In genomic region chr16:57187902-57188710, GRCh38 we compare ENCODE assay signal across 8 cellular contexts. TPM values are rescaled to one million over a fixed set of nuclear protein-coding genes. Genes with fewer than 3 reads are reported as not detected.
DNase-seq lines count a peak whose midpoint lies in the region; ATAC-seq, FAIRE-seq and TF ChIP-seq lines count a peak whose summit lies in the region.
"Not testable (repeated sequence)": the region's sequence is repeated elsewhere in the genome, so short reads cannot be mapped to it uniquely, and the experiment has no call there.

No MANE protein-coding gene starts in this region.

- H3K4me1 ChIP-seq in Caco-2, result peaks cover 31% of the 10 kb centered on the region
- peaks cover 5 to 39% of the 10 kb centered on the region in 2 donors for H3K4me1 ChIP-seq in ascending aorta
- H3K4me1 ChIP-seq in HepG2 (ENCODE audit: insufficient read depth, low read length), result peaks cover 64% of the 10 kb centered on the region
- H3K4me1 ChIP-seq in ovary (ENCODE audit: insufficient read depth), result peaks cover 15% of the 10 kb centered on the region
- H3K4me1 ChIP-seq in tibial artery, result peaks cover 0 to 65% (median 41%) of the 10 kb centered on the region in 4 donors

- H3K9me3 Mint-ChIP-seq in Caco-2 (ENCODE audit: unreplicated experiment); IgD-negative memory B cell; T-cell: not testable (repeated sequence)

- TF ChIP-seq RAD21 in HepG2 (CRISPR knock-in tag; IDR thresholded peaks at IDR 0.05), result not testable (repeated sequence)

- peaks cover 93% of the 10 kb centered on the region for H3K79me2 ChIP-seq in HepG2 (ENCODE audit: insufficient read depth, low read length)

- peak overlapping the region; percentile 93 for H3K9ac ChIP-seq in HepG2 (ENCODE audit: insufficient read depth, low read depth, low read length)

- H3K4me2 ChIP-seq in HepG2 (ENCODE audit: low read depth, low read length), result peak overlapping the region; percentile 76

- not testable (repeated sequence) for TF ChIP-seq CTCF in Caco-2 (IDR thresholded peaks at IDR 0.05; ENCODE audit: insufficient read depth in 1 of 2, low read depth in 1 of 2, low read length in 1 of 2, severe bottlenecking in 1 of 2, unreplicated experiment in 1 of 2); ascending aorta (IDR thresholded peaks at IDR 0.05); epithelial cell of proximal tubule (conservative IDR thresholded peaks at IDR 0.05; ENCODE audit: low read depth, low read length); HepG2 (CRISPR knock-in tag; IDR thresholded peaks at IDR 0.05); ovary (IDR thresholded peaks at IDR 0.05); tibial artery (IDR thresholded peaks at IDR 0.05)

- H3K27me3 Mint-ChIP-seq in Caco-2 (ENCODE audit: insufficient read depth, unreplicated experiment); IgD-negative memory B cell; T-cell: not testable (repeated sequence)

- peaks cover 46% of the 10 kb centered on the region for H3K4me1 Mint-ChIP-seq in Caco-2 (ENCODE audit: low read depth, unreplicated experiment)
- H3K4me1 Mint-ChIP-seq in IgD-negative memory B cell, result peaks cover 21 to 41% (median 36%) of the 10 kb centered on the region in 3 donors
- H3K4me1 Mint-ChIP-seq in T-cell, result peaks cover 65 to 66% (median 65%) of the 10 kb centered on the region in 3 donors

- intact Hi-C loops in Caco-2 (cut with micrococcal nuclease; ENCODE audit: unreplicated experiment), result loop anchor here (1.0 to 2.0 kb wide), 2 partner anchors 57 to 92 kb away; partner anchors contain the start of gene ARL2BP
- intact Hi-C loops in ascending aorta (cut with DNase I), result loop anchor here (2.0 to 10.0 kb wide), 7 partner anchors 96 to 617 kb away; partner anchors contain the start of genes CIAPIN1, COQ9, CPNE2 and HERPUD1
- intact Hi-C loops in HepG2 (cut with micrococcal nuclease; ENCODE audit: unreplicated experiment), result loop anchor here (1.0 to 5.0 kb wide), 3 partner anchors 54 to 109 kb away; partner anchors contain the start of gene PLLP
- intact Hi-C loops in ovary (cut with DNase I), result not testable (repeated sequence)
- intact Hi-C loops in tibial artery (cut with DNase I; ENCODE audit: low total_unique reads), result loop anchor here (10.0 kb wide), 1 partner anchor 237 kb away; no protein-coding TSS in a partner anchor

- in situ Hi-C loops in HepG2 (cut with HindIII; ENCODE audit: extremely low pct_ligation_motif_present, low pct_unique_long_range_greater_than_20kb), result loop anchor here (5.0 kb wide), 1 partner anchor 94 kb away; the partner anchor contains the start of gene PLLP

- not testable (repeated sequence) for H3K9me3 ChIP-seq in Caco-2; ascending aorta; HepG2 (ENCODE audit: low read length); ovary; tibial artery

- H4K20me1 ChIP-seq in HepG2 (ENCODE audit: insufficient read depth, low read length), result peaks cover 23% of the 10 kb centered on the region

- H3K4me3 ChIP-seq in Caco-2 (ENCODE audit: low read depth, low read length) (peak overlapping the region; percentile 92), ascending aorta (peak overlapping the region; percentile 78), epithelial cell of proximal tubule (ENCODE audit: low read depth, low read length) (peak overlapping the region; percentile 88), HepG2 (replicated peaks in 1 of 3; ENCODE audit: insufficient read depth in 1 of 3, low read depth in 2 of 3, low read length in 3 of 3) (peak overlapping the region; percentile 88 to 99 (median 94)), ovary (peak overlapping the region; percentile 94), tibial artery (peak overlapping the region; percentile 76 to 96)

- H3K36me3 ChIP-seq in Caco-2 (ENCODE audit: control insufficient read depth, insufficient read depth, low read length); ascending aorta; HepG2 (replicated peaks in 1 of 2; ENCODE audit: control insufficient read depth in 1 of 2, insufficient read depth in 2 of 2, low read length in 2 of 2); ovary; tibial artery: not testable (repeated sequence)

- CTCF ChIA-PET in Caco-2 (lab: Charles Lee) (interaction anchor here (0.8 kb wide), 1 partner anchor 95 kb away, joined by 3 read pairs; the partner anchor contains the start of gene CPNE2), T-cell (lab: Charles Lee) (interaction anchor here in 1 of 2 donors (0.7 kb wide), 1 partner anchor 49 kb away, joined by 3 read pairs; no protein-coding TSS in a partner anchor)
- CTCF ChIA-PET in HepG2 (lab: Yijun Ruan, JAX; ENCODE audit: low intra/inter-chr PET ratio, low total read pairs), result not testable (repeated sequence)

- H3K27me3 ChIP-seq in Caco-2 (replicated peaks; ENCODE audit: control insufficient read depth, insufficient read depth, low read length); ascending aorta; HepG2 (ENCODE audit: control insufficient read depth in 1 of 2, insufficient read depth in 2 of 2, low read length in 2 of 2); ovary; tibial artery: not testable (repeated sequence)

- ATAC-seq in T-cell (replicated peaks in 1 of 4); HepG2: not testable (repeated sequence)

- H2AFZ ChIP-seq in HepG2 (ENCODE audit: low read length), result not testable (repeated sequence)

- H3K27ac ChIP-seq in ascending aorta (peak overlapping the region; percentile 95 to 96), HepG2 (ENCODE audit: extremely low read length, insufficient read depth, low read length) (peak overlapping the region; percentile 82), tibial artery (peak overlapping the region in 1 of 2 donors; percentile 98)
- H3K27ac ChIP-seq in ovary, result not testable (repeated sequence)

- TF ChIP-seq EP300 in HepG2 (IDR thresholded peaks at IDR 0.05; ENCODE audit: low read depth in 2 of 2, low read length in 2 of 2); HepG2 (CRISPR knock-in tag; IDR thresholded peaks at IDR 0.05; ENCODE audit: borderline replicate concordance); ovary (IDR thresholded peaks at IDR 0.05): not testable (repeated sequence)

- POLR2A ChIA-PET in Caco-2 (lab: Charles Lee) (interaction anchor here (0.6 kb wide), 1 partner anchor 606 kb away, joined by 3 read pairs; no protein-coding TSS in a partner anchor), HepG2 (lab: Yijun Ruan, JAX) (interaction anchor here (0.6 to 3.4 kb wide), 5 partner anchors 8 to 92 kb away, joined by 3 to 23 read pairs (median 6); no protein-coding TSS in a partner anchor)
- POLR2A ChIA-PET in T-cell (lab: Charles Lee), result not testable (repeated sequence)

- not testable (repeated sequence) for DNase-seq in Caco-2; T-cell; ascending aorta (ENCODE audit: low spot score in 2 of 2); epithelial cell of proximal tubule (ENCODE audit: low read depth); ovary; tibial artery
- DNase-seq in HepG2 (ENCODE audit: low spot score), result peak; percentile 71

- H3K27ac Mint-ChIP-seq in Caco-2 (ENCODE audit: unreplicated experiment) (peak overlapping the region; percentile 97), IgD-negative memory B cell (peak overlapping the region in 2 of 3 donors; percentile 76 to 87), T-cell (peak overlapping the region; percentile 7 to 97)

- H3K4me3 Mint-ChIP-seq in Caco-2 (ENCODE audit: unreplicated experiment), result peak overlapping the region; percentile 99
- H3K4me3 Mint-ChIP-seq in IgD-negative memory B cell, result peak overlapping the region in 3 of 4 donors; percentile 89 to 98 (median 93)
- peak overlapping the region; percentile 96 to 100 (median 98) for H3K4me3 Mint-ChIP-seq in T-cell

- under 1% methylated on average over 18 of the region's 18 CpGs for WGBS in HepG2 (ENCODE audit: low lambda C conversion rate)
- 73 to 77% (median 77%) methylated on average over 18 of the region's 18 CpGs for WGBS in ovary, 3 donors

- peak; percentile 64 for FAIRE-seq in HepG2 (lab: Jason Lieb, UNC)

- peak in 1 of 2 experiments; percentile 53; a peak in 2 of 4 replicates for TF ChIP-seq POLR2A in HepG2 (IDR thresholded peaks at IDR 0.05; ENCODE audit: insufficient read depth in 1 of 2, low read depth in 2 of 2, low read length in 2 of 2)
- not testable (repeated sequence) for TF ChIP-seq POLR2A in ovary (IDR thresholded peaks at IDR 0.05)

- BruUV-seq in Caco-2 (replicated peaks; lab: Mats Ljungman, UMichigan); HepG2 (replicated peaks; lab: Mats Ljungman, UMichigan): not testable (repeated sequence)

- H3K36me3 Mint-ChIP-seq in Caco-2 (ENCODE audit: insufficient read depth, unreplicated experiment), result peaks cover 34% of the 10 kb centered on the region
- H3K36me3 Mint-ChIP-seq in IgD-negative memory B cell, T-cell: not testable (repeated sequence)

RNA-seq across cellular contexts. Expression of gene RSPRY1, which starts 2.0 kb away (rescaled TPM):
- 56.7 and 57.7 TPM in 2 replicates for total RNA-seq in Caco-2 (2022)
- 38.2 TPM for polyA plus RNA-seq in IgD-negative memory B cell
- total RNA-seq in T-cell, result 10 to 100 TPM; 25.0 to 32.0 (median 28.2) TPM
- total RNA-seq in ascending aorta, result 29.3 TPM
- 28.6 and 46.5 TPM in 2 replicates for total RNA-seq in epithelial cell of proximal tubule
- total RNA-seq in HepG2 (2016; rRNA removed; fragmentation: Illumina TruSeq; extraction: Trizol), result 51.7 and 53.4 TPM in 2 replicates
- total RNA-seq in HepG2 (2016; cell fraction: cytosol; rRNA removed; fragmentation: Illumina TruSeq; extraction: Trizol; ENCODE audit: low read depth), result 19.0 and 20.1 TPM in 2 replicates
- 53.8 and 54.3 TPM in 2 replicates for total RNA-seq in HepG2 (2016; cell fraction: insoluble cytoplasmic fraction; rRNA removed; fragmentation: Illumina TruSeq; extraction: Trizol)
- total RNA-seq in HepG2 (2016; cell fraction: membrane; rRNA removed; fragmentation: Illumina TruSeq; extraction: Trizol), result 36.2 and 36.7 TPM in 2 replicates
- total RNA-seq in HepG2 (2016; cell fraction: nucleus; rRNA removed; fragmentation: Illumina TruSeq; extraction: Trizol), result 57.5 and 60.4 TPM in 2 replicates
- 47.9 and 61.0 TPM in 2 replicates for polyA plus RNA-seq in HepG2 (2011; rRNA removed)
- 26.9 and 41.0 TPM in 2 replicates for polyA plus RNA-seq in HepG2 (2011; cell fraction: cytosol; rRNA removed)
- polyA plus RNA-seq in HepG2 (2011; cell fraction: nucleus; rRNA removed), result 39.4 and 42.0 TPM in 2 replicates
- 27.1 and 34.3 TPM in 2 replicates for polyA plus RNA-seq in HepG2 (2012)
- polyA plus RNA-seq in HepG2 (2016; cell fraction: cytosol; fragmentation: Illumina TruSeq; extraction: Trizol; ENCODE audit: low read depth), result 3.4 and 3.7 TPM in 2 replicates
- polyA plus RNA-seq in HepG2 (2016; cell fraction: insoluble cytoplasmic fraction; fragmentation: Illumina TruSeq; extraction: Trizol; ENCODE audit: low read depth), result 43.2 and 52.1 TPM in 2 replicates
- polyA plus RNA-seq in HepG2 (2016; cell fraction: membrane; fragmentation: Illumina TruSeq; extraction: Trizol; ENCODE audit: low read depth), result 13.3 and 17.1 TPM in 2 replicates
- polyA plus RNA-seq in HepG2 (2016; cell fraction: nucleus; fragmentation: Illumina TruSeq; extraction: Trizol; ENCODE audit: insufficient read depth, low read depth), result 51.5 and 57.9 TPM in 2 replicates
- polyA minus RNA-seq in HepG2 (2011; rRNA and poly(A)+ RNA removed; ENCODE audit: low replicate concordance), result 45.2 and 96.4 TPM in 2 replicates
- 68.9 and 72.7 TPM in 2 replicates for polyA minus RNA-seq in HepG2 (2011; cell fraction: cytosol; rRNA and poly(A)+ RNA removed)
- 128 and 149 TPM in 2 replicates for polyA minus RNA-seq in HepG2 (2011; cell fraction: nucleus; rRNA and poly(A)+ RNA removed)
- total RNA-seq in ovary, result 10 to 100 TPM; 26.8 to 42.1 (median 29.0) TPM
- 10 to 100 TPM; 15.9 to 22.8 TPM for polyA plus RNA-seq in ovary

RNA-seq across cellular contexts. Expression of gene PSME3IP1, which starts 2.3 kb away (rescaled TPM):
- total RNA-seq in Caco-2 (2022), result 141 and 143 TPM in 2 replicates
- 91.6 TPM for polyA plus RNA-seq in IgD-negative memory B cell
- 100 to 1,000 TPM; 132 to 145 (median 144) TPM for total RNA-seq in T-cell
- total RNA-seq in ascending aorta, result 32.6 TPM
- 79.4 and 105 TPM in 2 replicates for total RNA-seq in epithelial cell of proximal tubule
- 99.8 and 104 TPM in 2 replicates for total RNA-seq in HepG2 (2016; rRNA removed; fragmentation: Illumina TruSeq; extraction: Trizol)
- 81.0 and 93.2 TPM in 2 replicates for total RNA-seq in HepG2 (2016; cell fraction: cytosol; rRNA removed; fragmentation: Illumina TruSeq; extraction: Trizol; ENCODE audit: low read depth)
- total RNA-seq in HepG2 (2016; cell fraction: insoluble cytoplasmic fraction; rRNA removed; fragmentation: Illumina TruSeq; extraction: Trizol), result 98.8 and 104 TPM in 2 replicates
- total RNA-seq in HepG2 (2016; cell fraction: membrane; rRNA removed; fragmentation: Illumina TruSeq; extraction: Trizol), result 49.2 and 54.2 TPM in 2 replicates
- total RNA-seq in HepG2 (2016; cell fraction: nucleus; rRNA removed; fragmentation: Illumina TruSeq; extraction: Trizol), result 61.4 and 77.1 TPM in 2 replicates
- polyA plus RNA-seq in HepG2 (2011; rRNA removed), result 90.8 and 99.8 TPM in 2 replicates
- polyA plus RNA-seq in HepG2 (2011; cell fraction: cytosol; rRNA removed), result 45.8 and 51.2 TPM in 2 replicates
- polyA plus RNA-seq in HepG2 (2011; cell fraction: nucleus; rRNA removed), result 207 and 252 TPM in 2 replicates
- 46.9 and 63.7 TPM in 2 replicates for polyA plus RNA-seq in HepG2 (2012)
- 14.9 and 16.8 TPM in 2 replicates for polyA plus RNA-seq in HepG2 (2016; cell fraction: cytosol; fragmentation: Illumina TruSeq; extraction: Trizol; ENCODE audit: low read depth)
- polyA plus RNA-seq in HepG2 (2016; cell fraction: insoluble cytoplasmic fraction; fragmentation: Illumina TruSeq; extraction: Trizol; ENCODE audit: low read depth), result 128 and 134 TPM in 2 replicates
- polyA plus RNA-seq in HepG2 (2016; cell fraction: membrane; fragmentation: Illumina TruSeq; extraction: Trizol; ENCODE audit: low read depth), result 28.8 and 29.0 TPM in 2 replicates
- 203 and 213 TPM in 2 replicates for polyA plus RNA-seq in HepG2 (2016; cell fraction: nucleus; fragmentation: Illumina TruSeq; extraction: Trizol; ENCODE audit: insufficient read depth, low read depth)
- polyA minus RNA-seq in HepG2 (2011; rRNA and poly(A)+ RNA removed; ENCODE audit: low replicate concordance), result 61.9 and 154 TPM in 2 replicates
- polyA minus RNA-seq in HepG2 (2011; cell fraction: cytosol; rRNA and poly(A)+ RNA removed), result 17.3 and 23.9 TPM in 2 replicates
- 71.4 and 71.5 TPM in 2 replicates for polyA minus RNA-seq in HepG2 (2011; cell fraction: nucleus; rRNA and poly(A)+ RNA removed)
- 10 to 100 TPM; 38.0 to 79.1 (median 59.3) TPM for total RNA-seq in ovary
- polyA plus RNA-seq in ovary, result 100 to 1,000 TPM in 1 of 2 donors, 10 to 100 TPM in 1; 46.8 to 147 TPM

RNA-seq across cellular contexts. Expression of gene ARL2BP, which starts 57.0 kb away (rescaled TPM):
- total RNA-seq in Caco-2 (2022), result 38.5 and 47.6 TPM in 2 replicates
- 108 TPM for polyA plus RNA-seq in IgD-negative memory B cell
- total RNA-seq in T-cell, result 10 to 100 TPM; 34.6 to 62.2 (median 48.4) TPM
- 44.1 TPM for total RNA-seq in ascending aorta
- total RNA-seq in epithelial cell of proximal tubule, result 44.6 and 55.7 TPM in 2 replicates
- 67.6 and 97.1 TPM in 2 replicates for total RNA-seq in HepG2 (2016; rRNA removed; fragmentation: Illumina TruSeq; extraction: Trizol)
- total RNA-seq in HepG2 (2016; cell fraction: cytosol; rRNA removed; fragmentation: Illumina TruSeq; extraction: Trizol; ENCODE audit: low read depth), result 43.5 and 44.1 TPM in 2 replicates
- total RNA-seq in HepG2 (2016; cell fraction: insoluble cytoplasmic fraction; rRNA removed; fragmentation: Illumina TruSeq; extraction: Trizol), result 66.0 and 92.7 TPM in 2 replicates
- total RNA-seq in HepG2 (2016; cell fraction: membrane; rRNA removed; fragmentation: Illumina TruSeq; extraction: Trizol), result 109 and 111 TPM in 2 replicates
- 24.1 and 29.7 TPM in 2 replicates for total RNA-seq in HepG2 (2016; cell fraction: nucleus; rRNA removed; fragmentation: Illumina TruSeq; extraction: Trizol)
- polyA plus RNA-seq in HepG2 (2011; rRNA removed), result 50.8 and 64.3 TPM in 2 replicates
- 39.2 and 54.5 TPM in 2 replicates for polyA plus RNA-seq in HepG2 (2011; cell fraction: cytosol; rRNA removed)
- polyA plus RNA-seq in HepG2 (2011; cell fraction: nucleus; rRNA removed), result 13.9 and 16.0 TPM in 2 replicates
- 30.2 and 34.8 TPM in 2 replicates for polyA plus RNA-seq in HepG2 (2012)
- 58.2 and 66.9 TPM in 2 replicates for polyA plus RNA-seq in HepG2 (2016; cell fraction: cytosol; fragmentation: Illumina TruSeq; extraction: Trizol; ENCODE audit: low read depth)
- 110 and 111 TPM in 2 replicates for polyA plus RNA-seq in HepG2 (2016; cell fraction: insoluble cytoplasmic fraction; fragmentation: Illumina TruSeq; extraction: Trizol; ENCODE audit: low read depth)
- 110 and 116 TPM in 2 replicates for polyA plus RNA-seq in HepG2 (2016; cell fraction: membrane; fragmentation: Illumina TruSeq; extraction: Trizol; ENCODE audit: low read depth)
- 41.6 and 42.0 TPM in 2 replicates for polyA plus RNA-seq in HepG2 (2016; cell fraction: nucleus; fragmentation: Illumina TruSeq; extraction: Trizol; ENCODE audit: insufficient read depth, low read depth)
- polyA minus RNA-seq in HepG2 (2011; rRNA and poly(A)+ RNA removed; ENCODE audit: low replicate concordance), result 31.4 and 38.5 TPM in 2 replicates
- polyA minus RNA-seq in HepG2 (2011; cell fraction: cytosol; rRNA and poly(A)+ RNA removed), result 29.3 and 33.2 TPM in 2 replicates
- 14.2 and 21.6 TPM in 2 replicates for polyA minus RNA-seq in HepG2 (2011; cell fraction: nucleus; rRNA and poly(A)+ RNA removed)
- 10 to 100 TPM; 50.0 to 74.3 (median 57.7) TPM for total RNA-seq in ovary
- polyA plus RNA-seq in ovary, result 10 to 100 TPM; 45.3 to 88.0 TPM
